Comparison of ENCODE assay signal across 1 cellular context in the genomic region with DNA sequence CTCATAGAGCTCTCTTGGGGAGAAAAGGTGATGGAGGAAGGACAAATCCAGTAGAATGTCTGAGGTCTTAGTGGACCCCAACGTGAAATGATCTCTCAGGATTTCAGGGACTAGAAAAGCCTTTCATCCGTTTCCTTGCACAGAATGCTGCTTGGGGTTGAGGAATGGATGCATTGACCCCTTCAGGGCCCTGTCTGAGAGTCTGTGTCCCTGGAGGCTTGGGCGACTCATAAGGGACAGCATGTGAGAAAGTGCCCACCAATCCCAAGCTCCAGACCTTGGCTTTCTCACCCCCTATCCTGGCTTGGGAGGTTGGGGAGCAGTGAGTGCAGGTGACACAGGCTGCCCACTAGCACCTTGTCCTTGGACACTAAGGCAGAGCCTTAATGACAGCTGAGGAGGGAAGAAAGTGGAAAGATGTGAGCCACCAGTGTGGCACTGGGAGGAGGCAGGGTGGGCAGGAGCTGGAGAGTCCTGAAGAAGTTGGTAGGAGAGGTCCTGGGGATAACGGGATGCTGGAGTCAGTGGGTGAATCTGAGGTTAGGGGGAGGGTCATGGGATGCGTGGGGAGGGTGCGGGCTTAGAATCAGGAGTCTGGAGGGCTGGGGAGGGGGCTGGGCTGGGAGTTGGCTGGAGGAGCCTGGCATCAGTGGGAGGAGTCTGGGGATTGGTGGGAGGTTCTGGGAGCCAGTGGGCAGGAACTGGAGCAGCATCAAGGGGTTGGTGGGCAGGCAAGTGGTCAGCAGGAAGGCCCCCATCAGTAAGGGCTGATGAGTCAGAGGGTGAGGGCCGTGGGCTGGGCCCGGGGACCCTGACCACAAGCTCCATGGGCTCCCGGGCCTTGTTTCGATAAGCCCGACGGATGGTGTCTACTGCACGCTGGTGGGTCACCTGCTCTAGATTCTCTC.
A peak's percentile ranks its signal among the peaks of the same experiment; 100 is the strongest.
TF ChIP-seq lines count a peak whose summit lies in the region.

No MANE protein-coding gene starts in this region.

TF ChIP-seq in K562, 482 proteins besides CTCF, POLR2A, EP300 and RAD21:
- TF ChIP-seq ZBTB26 (CRISPR knock-in tag; IDR thresholded peaks at IDR 0.05) (no peak), POLR2G (IDR thresholded peaks at IDR 0.05; ENCODE audit: low read depth, low read length) (0 out of 2 replicates have a peak, but pooled peaks have one; percentile 25), HNRNPUL1 (IDR thresholded peaks at IDR 0.05; ENCODE audit: low read length) (no peak), SUPT5H (IDR thresholded peaks at IDR 0.05) (peak; percentile 57)
